8 cellular contexts compared by ENCODE assay signal in genomic region chr1:234598974-234599616, GRCh38. TPM values are rescaled to one million over a fixed set of nuclear protein-coding genes. Genes with fewer than 3 reads are reported as not detected.
DNase-seq lines count a peak whose midpoint lies in the region; ATAC-seq and TF ChIP-seq lines count a peak whose summit lies in the region.

No MANE protein-coding gene starts in this region.

- no peak for DNase-seq in T-helper 2 cell treated with Interferon-gamma antibody and Interleukin-4, amounts not matched to agents 5 μg/mL and 100 μg/mL, for 36 hours (ENCODE audit: low spot score)
- DNase-seq in T-helper 2 cell (no peak), hepatocyte (ENCODE audit: low spot score) (peak; percentile 27), spleen (no peak), NCI-H82 (lab: John Stamatoyannopoulos, UW) (no peak)
- DNase-seq in activated CD4-positive, alpha-beta memory T cell treated with anti-CD3 and anti-CD28 coated beads for 36 hours = no peak

- no peaks in the 10 kb centered on the region for H3K9me3 Mint-ChIP-seq in T-helper 2 cell treated with Interferon-gamma antibody and Interleukin-4, amounts not matched to agents 5 μg/mL and 100 μg/mL, for 36 hours
- H3K9me3 Mint-ChIP-seq in activated CD4-positive, alpha-beta memory T cell treated with anti-CD3 and anti-CD28 coated beads for 36 hours = no peaks in the 10 kb centered on the region

- peak overlapping the region; percentile 95 for H3K27ac Mint-ChIP-seq in T-helper 2 cell treated with Interferon-gamma antibody and Interleukin-4, amounts not matched to agents 5 μg/mL and 100 μg/mL, for 36 hours
- peak overlapping the region; percentile 95 for H3K27ac Mint-ChIP-seq in activated CD4-positive, alpha-beta memory T cell treated with anti-CD3 and anti-CD28 coated beads for 36 hours

- no peaks in the 10 kb centered on the region for H3K27me3 Mint-ChIP-seq in T-helper 2 cell treated with Interferon-gamma antibody and Interleukin-4, amounts not matched to agents 5 μg/mL and 100 μg/mL, for 36 hours (ENCODE audit: low read depth)
- H3K27me3 Mint-ChIP-seq in activated CD4-positive, alpha-beta memory T cell treated with anti-CD3 and anti-CD28 coated beads for 36 hours = no peaks in the 10 kb centered on the region

- no peaks in the 10 kb centered on the region for H3K9me2 ChIP-seq in hepatocyte (replicated peaks; ENCODE audit: insufficient read depth)

- peak overlapping the region; percentile 11 for H3K4me3 ChIP-seq in hepatocyte
- H3K4me3 ChIP-seq in spleen = peak overlapping the region; percentile 50 to 72 (median 58)

- H3K27ac ChIP-seq in hepatocyte (peak overlapping the region; percentile 99), spleen (peak overlapping the region; percentile 91 to 100 (median 100))

- TF ChIP-seq POLR2A in spleen (IDR thresholded peaks at IDR 0.05) = no peak

- peaks cover 19% of the 10 kb centered on the region for H3K36me3 Mint-ChIP-seq in T-helper 2 cell treated with Interferon-gamma antibody and Interleukin-4, amounts not matched to agents 5 μg/mL and 100 μg/mL, for 36 hours (ENCODE audit: low read depth)
- peaks cover 17% of the 10 kb centered on the region for H3K36me3 Mint-ChIP-seq in activated CD4-positive, alpha-beta memory T cell treated with anti-CD3 and anti-CD28 coated beads for 36 hours

- WGBS in hepatocyte (ENCODE audit: low lambda C conversion rate, missing lambda C conversion rate) = 37% methylated on average over 1 of the region's 1 CpG
- 5 to 27% (median 9%) methylated on average over 1 of the region's 1 CpG for WGBS in spleen, 5 donors

- intact Hi-C loops in activated CD4-positive, alpha-beta memory T cell treated with anti-CD3 and anti-CD28 coated beads for 36 hours (cut with micrococcal nuclease) = loop anchor here (1.0 to 10.0 kb wide), 2 partner anchors 274 to 484 kb away; no protein-coding TSS in a partner anchor
- intact Hi-C loops in spleen (cut with DNase I; ENCODE audit: low total_unique reads) = loop anchor here (5.0 kb wide), 2 partner anchors 102 to 483 kb away; no protein-coding TSS in a partner anchor

- H3K4me1 ChIP-seq in hepatocyte (ENCODE audit: insufficient read depth) (peaks cover 38% of the 10 kb centered on the region), spleen (peaks cover 49 to 67% (median 56%) of the 10 kb centered on the region in 6 donors)

- peak overlapping the region; percentile 83 for H3K4me2 ChIP-seq in hepatocyte

- no peak overlapping the region for H2AFZ ChIP-seq in hepatocyte

- CTCF ChIA-PET in activated CD4-positive, alpha-beta memory T cell treated with anti-CD3 and anti-CD28 coated beads for 36 hours (lab: Charles Lee) = interaction anchor here (0.6 to 5.5 kb wide), 7 partner anchors 13 to 825 kb away, joined by 3 to 35 read pairs (median 4); no protein-coding TSS in a partner anchor

- no peaks in the 10 kb centered on the region for H3K27me3 ChIP-seq in hepatocyte
- H3K27me3 ChIP-seq in spleen (replicated peaks in 1 of 7) = no peaks in the 10 kb centered on the region

- POLR2A ChIA-PET in activated CD4-positive, alpha-beta memory T cell treated with anti-CD3 and anti-CD28 coated beads for 36 hours (lab: Charles Lee) = interaction anchor here (0.6 to 6.1 kb wide), 10 partner anchors 11 to 906 kb away, joined by 3 to 78 read pairs (median 3); partner anchors contain the start of gene IRF2BP2

- H3K4me3 Mint-ChIP-seq in T-helper 2 cell treated with Interferon-gamma antibody and Interleukin-4, amounts not matched to agents 5 μg/mL and 100 μg/mL, for 36 hours = peak overlapping the region; percentile 85
- H3K4me3 Mint-ChIP-seq in activated CD4-positive, alpha-beta memory T cell treated with anti-CD3 and anti-CD28 coated beads for 36 hours = peak overlapping the region; percentile 85

- H3K9me3 ChIP-seq in hepatocyte (ENCODE audit: low read depth) (no peaks in the 10 kb centered on the region), spleen (no peaks in the 10 kb centered on the region)

- no peaks in the 10 kb centered on the region for H4K20me1 ChIP-seq in hepatocyte (ENCODE audit: insufficient read depth, poor library complexity, severe bottlenecking)

- peaks cover 52% of the 10 kb centered on the region for H3K4me1 Mint-ChIP-seq in T-helper 2 cell treated with Interferon-gamma antibody and Interleukin-4, amounts not matched to agents 5 μg/mL and 100 μg/mL, for 36 hours (ENCODE audit: low read depth)
- peaks cover 53% of the 10 kb centered on the region for H3K4me1 Mint-ChIP-seq in activated CD4-positive, alpha-beta memory T cell treated with anti-CD3 and anti-CD28 coated beads for 36 hours (ENCODE audit: low read depth)

- TF ChIP-seq CTCF in hepatocyte (IDR thresholded peaks at IDR 0.05; ENCODE audit: poor library complexity) = no peak
- no peak for TF ChIP-seq CTCF in spleen (IDR thresholded peaks at IDR 0.05 in 8 of 11, conservative IDR thresholded peaks at IDR 0.05 in 3 of 11)

- H3K36me3 ChIP-seq in hepatocyte (replicated peaks; ENCODE audit: insufficient read depth, low read depth) (no peaks in the 10 kb centered on the region), spleen (peaks cover 0 to 14% (median 0%) of the 10 kb centered on the region in 6 donors)

- no peak for ATAC-seq in HG02981 (IDR thresholded peaks at IDR 0.05; ENCODE audit: unreplicated experiment)
- ATAC-seq in HG02938 (IDR thresholded peaks at IDR 0.05; ENCODE audit: unreplicated experiment) = no peak

- H3K79me2 ChIP-seq in hepatocyte = peaks cover 21% of the 10 kb centered on the region

RNA-seq across cellular contexts. Expression of gene IRF2BP2, which starts 10.9 kb away (rescaled TPM):
- total RNA-seq in activated CD4-positive, alpha-beta memory T cell treated with anti-CD3 and anti-CD28 coated beads for 36 hours = 100 to 1,000 TPM; 139 to 147 TPM
- 113 and 135 TPM in 2 replicates for total RNA-seq in hepatocyte
- polyA plus RNA-seq in hepatocyte = 65.9 and 68.2 TPM in 2 replicates
- total RNA-seq in spleen = 100 to 1,000 TPM in 1 of 7 donors, 10 to 100 TPM in 6; 57.2 to 109 (median 63.5) TPM
- 10 to 100 TPM; 39.1 to 55.5 (median 48.8) TPM for polyA plus RNA-seq in spleen
